Comparison of ENCODE assay signal across 8 cellular contexts in the genomic region with DNA sequence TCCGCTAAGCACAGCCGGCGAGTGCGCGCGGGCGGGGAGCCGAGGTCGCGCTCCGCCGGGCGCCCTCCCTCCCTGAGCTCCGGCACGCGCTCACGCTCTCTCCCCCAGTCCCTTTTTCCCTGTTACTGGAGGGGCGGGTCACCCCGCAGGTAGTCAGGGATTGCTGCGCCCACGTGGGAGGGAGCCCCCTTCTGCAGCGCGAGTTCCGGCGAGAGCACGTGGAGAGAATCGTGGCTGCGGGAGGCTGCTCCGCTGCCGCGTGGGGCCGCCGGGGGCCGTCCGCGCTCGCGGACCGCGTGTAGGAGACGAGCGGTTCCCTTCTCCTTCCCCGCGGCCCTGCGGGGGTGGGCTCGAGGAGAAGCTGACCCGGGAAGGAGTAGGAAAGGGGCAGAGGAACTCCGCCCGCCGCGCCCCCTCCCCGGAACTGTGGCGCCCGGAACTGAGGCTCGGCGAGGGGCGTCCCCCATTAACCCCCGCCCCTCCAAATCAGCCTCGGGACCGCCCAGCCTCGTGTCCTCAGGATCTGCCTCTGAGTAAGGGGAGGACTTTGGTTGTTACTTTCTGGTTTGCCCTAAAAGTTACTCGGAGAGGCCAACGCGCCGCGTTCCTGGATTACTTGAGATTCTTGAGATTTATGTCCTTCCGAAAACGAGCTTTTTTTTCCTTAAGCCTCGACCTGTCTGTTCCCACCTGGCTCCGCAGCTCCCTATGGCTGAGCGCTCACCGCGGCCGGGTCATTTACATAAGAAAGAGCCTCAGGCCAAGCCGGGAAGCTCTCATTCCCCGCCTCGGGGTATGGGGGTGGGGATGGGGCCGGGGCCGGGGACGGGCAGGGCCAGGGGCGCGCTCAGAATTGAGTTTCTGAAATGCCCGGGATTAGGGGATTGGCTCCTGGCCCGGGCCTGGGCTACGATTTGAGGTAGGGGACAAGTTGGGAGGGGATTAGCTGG. TPM values are rescaled to one million over a fixed set of nuclear protein-coding genes. Genes with fewer than 3 reads are reported as not detected.
DNase-seq lines count a peak whose midpoint lies in the region; ATAC-seq, FAIRE-seq and TF ChIP-seq lines count a peak whose summit lies in the region.

No MANE protein-coding gene starts in this region.

- H3K36me3 ChIP-seq in SJSA1 = no peaks in the 10 kb centered on the region
- H3K36me3 ChIP-seq in right atrium auricular region = no peaks in the 10 kb centered on the region

- peak; percentile 26 for FAIRE-seq in HTR-8/SVneo (lab: Jason Lieb, UNC)

- H3K4me1 ChIP-seq in SJSA1 (replicated peaks) = peaks cover 24% of the 10 kb centered on the region
- H3K4me1 ChIP-seq in right atrium auricular region = peaks cover 0 to 36% of the 10 kb centered on the region in 2 donors

- H3K27ac ChIP-seq in SJSA1 (no peak overlapping the region), right atrium auricular region (peak overlapping the region in 1 of 2 donors; percentile 79)

- no peaks in the 10 kb centered on the region for H3K27me3 ChIP-seq in SJSA1 (replicated peaks)
- H3K27me3 ChIP-seq in right atrium auricular region = no peaks in the 10 kb centered on the region

- ATAC-seq in GM21381 (IDR thresholded peaks at IDR 0.05; ENCODE audit: unreplicated experiment) = peak; percentile 46

- DNase-seq in DMS53 treated with DMSO at 0.1 percent for 48 hours (lab: John Stamatoyannopoulos, UW; ENCODE audit: unreplicated experiment) (peak; percentile 45), HTR-8/SVneo (ENCODE audit: insufficient read length, low spot score) (peak; percentile 59), SJSA1 (ENCODE audit: low read depth in 1 of 2, low spot score in 2 of 2) (peak; percentile 52 to 61), right atrium auricular region (ENCODE audit: low spot score) (peak; percentile 61), skeletal muscle cell (ENCODE audit: low read depth) (no peak), medulla oblongata (ENCODE audit: extremely low spot score) (no peak)
- DNase-seq in activated naive CD4-positive, alpha-beta T cell treated with Interleukin-2 at 50 U/mL for 16 hours = peak; percentile 79

- TF ChIP-seq CTCF in right atrium auricular region (IDR thresholded peaks at IDR 0.05) = no peak

- H3K9me3 ChIP-seq in SJSA1 (replicated peaks) = no peaks in the 10 kb centered on the region
- H3K9me3 ChIP-seq in right atrium auricular region = no peaks in the 10 kb centered on the region

- H3K4me3 ChIP-seq in SJSA1 = peak overlapping the region; percentile 68
- peak overlapping the region; percentile 46 to 68 for H3K4me3 ChIP-seq in right atrium auricular region
- peak overlapping the region; percentile 93 for H3K4me3 ChIP-seq in skeletal muscle cell (ENCODE audit: low read depth, low read length)

RNA-seq across cellular contexts. Expression of gene HK2, which starts 1.2 kb away (rescaled TPM):
- 5.0 and 7.1 TPM in 2 replicates for total RNA-seq in SJSA1 (2014; rRNA removed; shearing (Covaris generic))
- total RNA-seq in right atrium auricular region = 1 to 10 TPM; 3.4 to 8.1 TPM

Comparison
In these comparisons a context has a peak if more than half of its experiments do, and no peak if none do; other contexts are left out.
1. DNase-seq: peak in DMS53 treated with DMSO at 0.1 percent for 48 hours (single experiment), HTR-8/SVneo (single experiment), SJSA1 (2 of 2), activated naive CD4-positive, alpha-beta T cell treated with Interleukin-2 at 50 U/mL for 16 hours (single experiment) and right atrium auricular region (single experiment); none in skeletal muscle cell (single experiment) and medulla oblongata (single experiment).
2. Peak in every context shown above with its lines, with median percentiles within 50 percentile points of each other: H3K4me3 ChIP-seq.